Comparison of ENCODE assay signal across 19 cellular contexts in genomic region chrX:23505531-23506303, GRCh38.
A peak's percentile ranks its signal among the peaks of the same experiment; 100 is the strongest.
DNase-seq lines count a peak whose midpoint lies in the region; ATAC-seq and TF ChIP-seq lines count a peak whose summit lies in the region.
"Had no signal": no experiment of that assay in that cellular context is flagged by ENCODE, and none has a peak within 500 bp of the region (broad histone marks: within the 10 kb centered on the region; RNA-seq: fewer than 3 reads in every experiment).

No MANE protein-coding gene starts in this region.

- DNase-seq in NCI-H526 (lab: John Stamatoyannopoulos, UW) (peak; percentile 16 to 22), osteocyte (ENCODE audit: extremely low spot score, unreplicated experiment) (no peak), upper lobe of right lung (no peak)
- no peak for DNase-seq in activated CD4-positive, alpha-beta T cell treated with anti-CD3 and anti-CD28 coated beads, Interleukin-2, amount 10 ng/mL, durations not matched to agents 7 days and 5 days
- no peak for DNase-seq in CD4-positive, alpha-beta T cell
- DNase-seq: activated gamma-delta T cell, AML-193, cortex of kidney, erythroblast, NCI-H1436, NCI-H226, occipital lobe, Right ventricle myocardium superior, T-helper 2 cell had no signal

- peaks cover 3% of the 10 kb centered on the region for H3K27me3 Mint-ChIP-seq in osteocyte (ENCODE audit: unreplicated experiment)
- no peaks in the 10 kb centered on the region for H3K27me3 Mint-ChIP-seq in activated CD4-positive, alpha-beta T cell treated with anti-CD3 and anti-CD28 coated beads, Interleukin-2, amount 10 ng/mL, durations not matched to agents 7 days and 5 days
- no peaks in the 10 kb centered on the region for H3K27me3 Mint-ChIP-seq in CD4-positive, alpha-beta T cell

- CTCF ChIA-PET in activated CD4-positive, alpha-beta T cell treated with anti-CD3 and anti-CD28 coated beads, Interleukin-2, amount 10 ng/mL, durations not matched to agents 7 days and 5 days (lab: Charles Lee) = no interaction called here
- CTCF ChIA-PET in CD4-positive, alpha-beta T cell (lab: Charles Lee) = no interaction called here

- H3K27ac ChIP-seq in ectodermal cell (ENCODE audit: insufficient read depth, low read depth, low read length, poor library complexity, severe bottlenecking) = peak overlapping the region; percentile 8
- H3K27ac ChIP-seq in upper lobe of right lung = no peak overlapping the region
- H3K27ac ChIP-seq in CD4-positive, alpha-beta T cell (ENCODE audit: low read depth, low read length) = no peak overlapping the region

- no peak overlapping the region for H3K4me3 Mint-ChIP-seq in osteocyte (ENCODE audit: unreplicated experiment)
- H3K4me3 Mint-ChIP-seq in activated CD4-positive, alpha-beta T cell treated with anti-CD3 and anti-CD28 coated beads, Interleukin-2, amount 10 ng/mL, durations not matched to agents 7 days and 5 days = no peak overlapping the region
- no peak overlapping the region for H3K4me3 Mint-ChIP-seq in CD4-positive, alpha-beta T cell

- H3K27me3 ChIP-seq in ectodermal cell (ENCODE audit: control insufficient read depth, insufficient read depth, low read length, poor library complexity, severe bottlenecking) (no peaks in the 10 kb centered on the region), upper lobe of right lung (no peaks in the 10 kb centered on the region)
- no peaks in the 10 kb centered on the region for H3K27me3 ChIP-seq in CD4-positive, alpha-beta T cell (ENCODE audit: control insufficient read depth, insufficient read depth, low read length)
- H3K27me3 ChIP-seq: tibial nerve had no signal

- no peaks in the 10 kb centered on the region for H3K4me1 ChIP-seq in ectodermal cell (ENCODE audit: control insufficient read depth, insufficient read depth, low read length)
- H3K4me1 ChIP-seq in upper lobe of right lung = no peaks in the 10 kb centered on the region

- H3K4me3 ChIP-seq in ectodermal cell (ENCODE audit: insufficient read depth, low read depth, low read length) = no peak overlapping the region
- H3K4me3 ChIP-seq in upper lobe of right lung = no peak overlapping the region
- H3K4me3 ChIP-seq: tibial nerve had no signal

- no peaks in the 10 kb centered on the region for H3K4me1 Mint-ChIP-seq in osteocyte (ENCODE audit: unreplicated experiment)
- H3K4me1 Mint-ChIP-seq in activated CD4-positive, alpha-beta T cell treated with anti-CD3 and anti-CD28 coated beads, Interleukin-2, amount 10 ng/mL, durations not matched to agents 7 days and 5 days = no peaks in the 10 kb centered on the region
- H3K4me1 Mint-ChIP-seq in CD4-positive, alpha-beta T cell (ENCODE audit: low read depth) = no peaks in the 10 kb centered on the region

- TF ChIP-seq CTCF in osteocyte (IDR thresholded peaks at IDR 0.05) (no peak), upper lobe of right lung (IDR thresholded peaks at IDR 0.05) (no peak)
- TF ChIP-seq CTCF in CD4-positive, alpha-beta T cell (IDR thresholded peaks at IDR 0.05) = no peak

- H3K9me3 ChIP-seq in ectodermal cell (ENCODE audit: control insufficient read depth, low read length) = no peaks in the 10 kb centered on the region
- H3K9me3 ChIP-seq in upper lobe of right lung = no peaks in the 10 kb centered on the region
- no peaks in the 10 kb centered on the region for H3K9me3 ChIP-seq in CD4-positive, alpha-beta T cell (ENCODE audit: control insufficient read depth, low read length)
- H3K9me3 ChIP-seq: tibial nerve had no signal

- H3K36me3 ChIP-seq in ectodermal cell (ENCODE audit: control insufficient read depth, insufficient read depth, low read length) (no peaks in the 10 kb centered on the region), upper lobe of right lung (no peaks in the 10 kb centered on the region)
- H3K36me3 ChIP-seq: tibial nerve had no signal

- no peaks in the 10 kb centered on the region for H3K36me3 Mint-ChIP-seq in osteocyte (ENCODE audit: unreplicated experiment)
- H3K36me3 Mint-ChIP-seq in activated CD4-positive, alpha-beta T cell treated with anti-CD3 and anti-CD28 coated beads, Interleukin-2, amount 10 ng/mL, durations not matched to agents 7 days and 5 days (ENCODE audit: low read depth) = no peaks in the 10 kb centered on the region
- H3K36me3 Mint-ChIP-seq in CD4-positive, alpha-beta T cell (ENCODE audit: low read depth) = no peaks in the 10 kb centered on the region

- no peaks in the 10 kb centered on the region for H3K9me3 Mint-ChIP-seq in osteocyte (ENCODE audit: unreplicated experiment)
- H3K9me3 Mint-ChIP-seq in activated CD4-positive, alpha-beta T cell treated with anti-CD3 and anti-CD28 coated beads, Interleukin-2, amount 10 ng/mL, durations not matched to agents 7 days and 5 days = no peaks in the 10 kb centered on the region
- peaks cover 2% of the 10 kb centered on the region for H3K9me3 Mint-ChIP-seq in CD4-positive, alpha-beta T cell

- H3K27ac Mint-ChIP-seq in osteocyte (ENCODE audit: unreplicated experiment) = peak overlapping the region; percentile 32
- H3K27ac Mint-ChIP-seq in activated CD4-positive, alpha-beta T cell treated with anti-CD3 and anti-CD28 coated beads, Interleukin-2, amount 10 ng/mL, durations not matched to agents 7 days and 5 days = no peak overlapping the region
- no peak overlapping the region for H3K27ac Mint-ChIP-seq in CD4-positive, alpha-beta T cell

- ATAC-seq in GM19043 (IDR thresholded peaks at IDR 0.05; ENCODE audit: low read depth, unreplicated experiment) = peak; percentile 57
- no peak for ATAC-seq in upper lobe of right lung
- no peak for ATAC-seq in CD4-positive, alpha-beta T cell (ENCODE audit: poor library complexity)
- no peak for ATAC-seq in GM21825 (IDR thresholded peaks at IDR 0.05; ENCODE audit: unreplicated experiment)
- ATAC-seq: activated CD4-positive, CD25-positive, alpha-beta regulatory T cell treated with anti-CD3 and anti-CD28 coated beads, Interleukin-2, amount 50 U/mL, for 24 hours had no signal

- 24 to 31% methylated on average over 6 of the region's 6 CpGs for WGBS in ectodermal cell, 2 experiments

- POLR2A ChIA-PET in activated CD4-positive, alpha-beta T cell treated with anti-CD3 and anti-CD28 coated beads, Interleukin-2, amount 10 ng/mL, durations not matched to agents 7 days and 5 days (lab: Charles Lee) = no interaction called here
- POLR2A ChIA-PET in CD4-positive, alpha-beta T cell (lab: Charles Lee) = no interaction called here

- intact Hi-C loops in upper lobe of right lung (cut with DNase I) = no loop called here
- intact Hi-C loops in CD4-positive, alpha-beta T cell (cut with DNase I, micrococcal nuclease) = no loop called here

Comparison
In these comparisons a context has a peak if more than half of its experiments do, and no peak if none do; other contexts are left out.
1. DNase-seq: peak in NCI-H526 (2 of 2); none in osteocyte (single experiment), activated CD4-positive, alpha-beta T cell treated with anti-CD3 and anti-CD28 coated beads, Interleukin-2, amount 10 ng/mL, durations not matched to agents 7 days and 5 days (single experiment), upper lobe of right lung (single experiment) and CD4-positive, alpha-beta T cell (0 of 10).